19 cellular contexts compared by ENCODE assay signal in the genomic region with DNA sequence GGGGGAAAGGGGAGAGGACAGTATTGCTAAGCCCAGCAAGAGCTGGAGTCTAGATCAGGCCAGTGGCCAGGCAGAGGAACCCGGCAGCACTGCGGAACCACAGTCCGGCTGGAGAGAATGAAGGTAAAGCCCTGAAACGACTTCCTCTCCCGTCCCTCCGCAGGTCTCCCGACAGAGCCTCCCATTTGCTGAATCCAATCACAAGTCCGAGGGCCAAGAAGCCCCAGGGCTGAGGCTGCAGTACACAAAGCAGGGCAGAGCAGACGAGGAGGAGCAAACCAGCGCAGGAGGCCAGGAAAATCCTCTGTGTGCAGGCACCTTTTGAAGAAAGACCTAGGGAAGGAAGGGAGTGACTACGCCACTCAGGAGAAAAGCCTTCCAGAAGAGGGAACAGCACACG.
DNase-seq lines count a peak whose midpoint lies in the region; ATAC-seq, FAIRE-seq and TF ChIP-seq lines count a peak whose summit lies in the region.
"Had no signal": no experiment of that assay in that cellular context is flagged by ENCODE, and none has a peak within 500 bp of the region (broad histone marks: within the 10 kb centered on the region; RNA-seq: fewer than 3 reads in every experiment).

No MANE protein-coding gene starts in this region.

- POLR2A ChIA-PET in K562 (lab: Yijun Ruan, JAX), result no interaction called here

- H2BK120ac ChIP-seq in H9 (ENCODE audit: low read depth, low read length, poor library complexity, severe bottlenecking) (no peak overlapping the region), neuronal stem cell (ENCODE audit: low read depth, low read length) (no peak overlapping the region)

- H2BK12ac ChIP-seq in H9 (ENCODE audit: insufficient read length, low read depth, low read length) (no peak overlapping the region), neuronal stem cell (ENCODE audit: low read length) (no peak overlapping the region)

- H3K79me2 ChIP-seq in H9 (ENCODE audit: insufficient read depth, low read length), result no peaks in the 10 kb centered on the region
- no peaks in the 10 kb centered on the region for H3K79me2 ChIP-seq in K562 (ENCODE audit: control insufficient read depth, insufficient read depth, low read length)

- peak overlapping the region; percentile 19 to 60 (median 28); a peak in 4 of 7 replicates for H3K27ac Mint-ChIP-seq in H9
- H3K27ac Mint-ChIP-seq: CD8-positive, alpha-beta memory T cell had no signal

- in situ Hi-C loops in K562 (cut with MboI), result no loop called here

- H3K9ac ChIP-seq in H9 (ENCODE audit: extremely low read depth, insufficient read length, low read length), result no peak overlapping the region
- no peak overlapping the region for H3K9ac ChIP-seq in K562 (ENCODE audit: insufficient read depth in 1 of 2, low read depth in 2 of 2, low read length in 2 of 2)
- H3K9ac ChIP-seq in neuronal stem cell (ENCODE audit: low read depth, low read length, poor library complexity), result peak overlapping the region; percentile 60
- H3K9ac ChIP-seq: BLaER1, GM23248 had no signal

- no peak overlapping the region for H4K5ac ChIP-seq in H9 (ENCODE audit: insufficient read length, low read depth, low read length)

- no peaks in the 10 kb centered on the region for H4K20me1 ChIP-seq in H9 (ENCODE audit: control insufficient read depth, insufficient read depth, insufficient read length)
- no peaks in the 10 kb centered on the region for H4K20me1 ChIP-seq in K562 (replicated peaks; ENCODE audit: control insufficient read depth, insufficient read depth, low read length)
- H4K20me1 ChIP-seq: BLaER1 had no signal

- no TSS peak for BruUV-seq in K562 (replicated peaks; lab: Mats Ljungman, UMichigan)

- H3K4me2 ChIP-seq in H9 (ENCODE audit: insufficient read depth, insufficient read length, low read length) (no peak overlapping the region), K562 (ENCODE audit: insufficient read depth, low read length) (no peak overlapping the region), neuronal stem cell (ENCODE audit: insufficient read depth, low read length, poor library complexity, severe bottlenecking) (no peak overlapping the region)
- H3K4me2 ChIP-seq: A549, BLaER1 had no signal

- TF ChIP-seq CTCF in H9 (conservative IDR thresholded peaks at IDR 0.05) (no peak), K562 (IDR thresholded peaks at IDR 0.05 in 2 of 3, conservative IDR thresholded peaks at IDR 0.05 in 1 of 3; ENCODE audit: insufficient read depth in 2 of 3, low read depth in 1 of 3, low read length in 3 of 3) (no peak), suprapubic skin (IDR thresholded peaks at IDR 0.05) (no peak), BE2C (IDR thresholded peaks at IDR 0.05; ENCODE audit: low read depth, low read length) (no peak)

- H3K27me3 ChIP-seq in H9 (ENCODE audit: insufficient read depth, low read length) (no peaks in the 10 kb centered on the region), K562 (ENCODE audit: control insufficient read depth in 2 of 2, insufficient read depth in 2 of 2, low read length in 2 of 2) (peaks cover 2 to 5% of the 10 kb centered on the region in 2 experiments; a peak in 1 of 5 replicates), neuronal stem cell (ENCODE audit: control insufficient read depth in 3 of 3, insufficient read depth in 3 of 3, low read depth in 1 of 3, low read length in 3 of 3) (no peaks in the 10 kb centered on the region), suprapubic skin (no peaks in the 10 kb centered on the region), BE2C (no peaks in the 10 kb centered on the region)
- H3K27me3 ChIP-seq: BLaER1 had no signal

- peak; percentile 74 for DNase-seq in H9
- no peak for DNase-seq in K562 (ENCODE audit: extremely low read depth in 1 of 4, low spot score in 3 of 4)
- peak; percentile 17 for DNase-seq in iPS-NIHi11 (ENCODE audit: low spot score)
- no peak for DNase-seq in neuronal stem cell (ENCODE audit: low spot score)
- no peak for DNase-seq in suprapubic skin (ENCODE audit: low spot score in 2 of 2)
- no peak for DNase-seq in BE2C
- DNase-seq: Caco-2; CD8-positive, alpha-beta memory T cell; DMS53; GM23248; IMR-90; KG1 had no signal

- H3K36me3 Mint-ChIP-seq in H9 (ENCODE audit: insufficient read depth in 1 of 3, low read depth in 3 of 3), result no peaks in the 10 kb centered on the region; a peak in 3 of 7 replicates
- H3K36me3 Mint-ChIP-seq: CD8-positive, alpha-beta memory T cell had no signal

- no peaks in the 10 kb centered on the region; a peak in 2 of 4 replicates for H3K4me1 Mint-ChIP-seq in H9
- H3K4me1 Mint-ChIP-seq: CD8-positive, alpha-beta memory T cell had no signal

- H3K14ac ChIP-seq in H9 (ENCODE audit: insufficient read depth, low read length) (peak overlapping the region; percentile 17; the same call in 1 of the 2 replicates), neuronal stem cell (ENCODE audit: low read length) (no peak overlapping the region)

- H3K9me3 Mint-ChIP-seq in H9, result no peaks in the 10 kb centered on the region

- H3K27ac ChIP-seq in H9 (ENCODE audit: insufficient read length, low read depth, low read length), result no peak overlapping the region
- no peak overlapping the region for H3K27ac ChIP-seq in K562 (ENCODE audit: extremely low read depth, low read depth, low read length)
- H3K27ac ChIP-seq in neuronal stem cell (replicated peaks; ENCODE audit: low read length), result no peak overlapping the region
- H3K27ac ChIP-seq in suprapubic skin, result no peak overlapping the region
- H3K27ac ChIP-seq: A549, BLaER1, GM23248 had no signal

- H3K4me3 ChIP-seq in K562, result no peak overlapping the region
- H3K4me3 ChIP-seq in neuronal stem cell (ENCODE audit: low read length in 2 of 2), result no peak overlapping the region
- H3K4me3 ChIP-seq in suprapubic skin, result no peak overlapping the region
- H3K4me3 ChIP-seq in BE2C (ENCODE audit: low read depth, low read length), result no peak overlapping the region
- H3K4me3 ChIP-seq: A549, BLaER1, GM12878, GM23248, HAP-1 had no signal

- no peak overlapping the region for H3T11ph ChIP-seq in H9 (ENCODE audit: low read length)

- TF ChIP-seq EP300 in K562 (IDR thresholded peaks at IDR 0.05; ENCODE audit: low read length), result no peak
- no peak for TF ChIP-seq EP300 in suprapubic skin (IDR thresholded peaks at IDR 0.05)

- H3K4ac ChIP-seq in H9 (ENCODE audit: low read depth, low read length), result no peak overlapping the region
- H3K4ac ChIP-seq in neuronal stem cell (ENCODE audit: low read length), result no peak overlapping the region

- intact Hi-C loops in K562 (cut with micrococcal nuclease), result loop anchor here (10.0 kb wide), 1 partner anchor 62 kb away; no protein-coding TSS in a partner anchor

- H3K56ac ChIP-seq in H9 (ENCODE audit: insufficient read length, low read depth, low read length), result no peak overlapping the region

- no CpG with 5 or more reads among the region's 12 CpGs for WGBS in H9 (ENCODE audit: extremely low coverage, insufficient read length, low lambda C conversion rate)
- 6% methylated on average over 12 of the region's 12 CpGs for WGBS in K562 (ENCODE audit: insufficient coverage, low coverage, missing lambda C conversion rate)
- no CpG with 5 or more reads among the region's 12 CpGs for WGBS in neuronal stem cell (ENCODE audit: extremely low coverage in 2 of 2, insufficient read length in 2 of 2, insufficient replicate concordance in 1 of 2), 2 donors
- 84% methylated on average over 12 of the region's 12 CpGs for WGBS in suprapubic skin

- no peaks in the 10 kb centered on the region for H3K4me1 ChIP-seq in H9 (ENCODE audit: insufficient read depth, low read length)
- no peaks in the 10 kb centered on the region for H3K4me1 ChIP-seq in K562 (replicated peaks in 1 of 2; ENCODE audit: control insufficient read depth in 2 of 2, insufficient read depth in 2 of 2, low read length in 2 of 2)
- H3K4me1 ChIP-seq in neuronal stem cell (ENCODE audit: control insufficient read depth in 2 of 2, insufficient read depth in 1 of 2, low read depth in 1 of 2, low read length in 2 of 2), result peaks cover 0 to 2% of the 10 kb centered on the region in 2 donors
- no peaks in the 10 kb centered on the region for H3K4me1 ChIP-seq in suprapubic skin
- H3K4me1 ChIP-seq in BE2C, result no peaks in the 10 kb centered on the region
- H3K4me1 ChIP-seq: A549, BLaER1, Caco-2, HAP-1 had no signal

- H3K27me3 Mint-ChIP-seq in H9 (ENCODE audit: low read depth), result no peaks in the 10 kb centered on the region

- H3K18ac ChIP-seq in H9 (ENCODE audit: insufficient read length, low read depth, low read length) (no peak overlapping the region), neuronal stem cell (ENCODE audit: low read length) (peak overlapping the region; percentile 71)

- TF ChIP-seq POLR2A in K562 (conservative IDR thresholded peaks at IDR 0.05), result no peak
- TF ChIP-seq POLR2A in suprapubic skin (IDR thresholded peaks at IDR 0.05), result no peak

- TF ChIP-seq RAD21 in K562 (CRISPR knock-in tag; conservative IDR thresholded peaks at IDR 0.05 in 1 of 2, IDR thresholded peaks at IDR 0.05 in 1 of 2), result no peak

- no peak overlapping the region for H2BK20ac ChIP-seq in H9 (ENCODE audit: low read depth, low read length, poor library complexity, severe bottlenecking)

- no peak overlapping the region for H2AK5ac ChIP-seq in H9 (ENCODE audit: insufficient read length, low read length)
- no peak overlapping the region for H2AK5ac ChIP-seq in neuronal stem cell (ENCODE audit: low read depth, low read length)

- CTCF ChIA-PET in K562 (lab: Yijun Ruan, JAX; ENCODE audit: low intra/inter-chr PET ratio), result no interaction called here

- no peak for FAIRE-seq in K562 (lab: Jason Lieb, UNC)
- FAIRE-seq: A549, GM12878, GM18507 had no signal

- H3K23me2 ChIP-seq in H9 (ENCODE audit: insufficient read length, low read depth, low read length, poor library complexity, severe bottlenecking), result no peaks in the 10 kb centered on the region

- H3K23ac ChIP-seq in H9 (ENCODE audit: insufficient read length, low read depth, low read length) (no peak overlapping the region), neuronal stem cell (ENCODE audit: low read depth, low read length, poor library complexity) (no peak overlapping the region)

- H3K36me3 ChIP-seq in K562 (ENCODE audit: control insufficient read depth, insufficient read depth, low read length) (no peaks in the 10 kb centered on the region), neuronal stem cell (replicated peaks in 1 of 2; ENCODE audit: control insufficient read depth in 2 of 2, insufficient read depth in 2 of 2, low read length in 2 of 2) (peaks cover 0 to under 1% of the 10 kb centered on the region in 2 donors), suprapubic skin (no peaks in the 10 kb centered on the region), BE2C (no peaks in the 10 kb centered on the region)
- H3K36me3 ChIP-seq: HAP-1 had no signal

- no peak overlapping the region for H3K4me3 Mint-ChIP-seq in H9
- H3K4me3 Mint-ChIP-seq: CD8-positive, alpha-beta memory T cell had no signal

- no peak overlapping the region for H4K91ac ChIP-seq in H9 (ENCODE audit: insufficient read length, low read depth, low read length)
- no peak overlapping the region for H4K91ac ChIP-seq in neuronal stem cell (ENCODE audit: low read depth, low read length, poor library complexity)

- H2AFZ ChIP-seq in H9 (ENCODE audit: low read length) (no peak overlapping the region), K562 (ENCODE audit: low read depth, low read length) (no peak overlapping the region), neuronal stem cell (ENCODE audit: low read length) (no peak overlapping the region)
- H2AFZ ChIP-seq: GM23248 had no signal

- ATAC-seq in K562 (peak; percentile 59), GM21723 (IDR thresholded peaks at IDR 0.05; ENCODE audit: unreplicated experiment) (no peak), HG03457 (IDR thresholded peaks at IDR 0.05; ENCODE audit: unreplicated experiment) (no peak)
- ATAC-seq: A549, GM12878 had no signal

- no peak overlapping the region for H2BK15ac ChIP-seq in H9 (ENCODE audit: low read depth, low read length)
- H2BK15ac ChIP-seq in neuronal stem cell (ENCODE audit: low read length), result no peak overlapping the region

- H4K8ac ChIP-seq in H9 (replicated peaks; ENCODE audit: insufficient read length, low read depth, low read length) (no peak overlapping the region), neuronal stem cell (ENCODE audit: low read depth, low read length) (no peak overlapping the region)

- H3K79me1 ChIP-seq in H9 (ENCODE audit: insufficient read depth, low read depth, low read length, poor library complexity, severe bottlenecking) (no peaks in the 10 kb centered on the region), neuronal stem cell (ENCODE audit: low read depth, low read length) (no peaks in the 10 kb centered on the region)

- H3K9me1 ChIP-seq in K562 (ENCODE audit: control insufficient read depth, insufficient read depth, low read length), result no peaks in the 10 kb centered on the region

- H3K9me3 ChIP-seq in H9 (ENCODE audit: control insufficient read depth, low read depth, low read length) (no peaks in the 10 kb centered on the region), K562 (replicated peaks; ENCODE audit: control insufficient read depth, insufficient read depth, low read depth, low read length) (no peaks in the 10 kb centered on the region), neuronal stem cell (replicated peaks in 1 of 2; ENCODE audit: control insufficient read depth in 2 of 2, insufficient read depth in 1 of 2, low read depth in 1 of 2, low read length in 2 of 2) (no peaks in the 10 kb centered on the region), suprapubic skin (no peaks in the 10 kb centered on the region), BE2C (no peaks in the 10 kb centered on the region)
- H3K9me3 ChIP-seq: A549, BLaER1, Caco-2, HAP-1 had no signal

- no peak overlapping the region for H2BK5ac ChIP-seq in H9 (ENCODE audit: insufficient read length, low read length)
- H2BK5ac ChIP-seq in neuronal stem cell (ENCODE audit: low read length), result no peak overlapping the region

Comparison
In these comparisons a context has a peak if more than half of its experiments do, and no peak if none do; other contexts are left out.
1. DNase-seq: peak in H9 (single experiment) and iPS-NIHi11 (single experiment); none in K562 (0 of 4), neuronal stem cell (single experiment), suprapubic skin (0 of 2) and BE2C (single experiment).